In the genomic region with DNA sequence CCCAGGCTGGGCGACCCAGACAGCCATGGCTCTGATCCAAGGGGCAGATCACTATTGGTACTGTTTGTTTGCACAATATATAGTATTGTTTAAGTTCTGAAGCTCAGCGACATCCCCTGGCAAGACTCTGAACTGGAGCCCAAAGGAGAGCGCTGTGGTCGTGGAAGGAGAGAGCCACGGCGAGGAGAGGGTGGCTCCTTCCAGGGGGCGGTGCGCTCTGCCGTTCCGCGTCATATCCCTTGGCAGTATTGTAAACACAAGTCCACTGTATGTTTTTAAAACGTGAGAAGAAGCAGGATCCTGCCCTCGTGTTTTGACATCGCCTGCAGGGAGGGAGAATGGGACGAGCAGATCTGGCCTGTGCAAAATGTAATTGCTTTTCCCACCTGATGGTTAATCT, we compare ENCODE assay signal across 31 cellular contexts.
DNase-seq lines count a peak whose midpoint lies in the region; TF ChIP-seq lines count a peak whose summit lies in the region.
"Had no signal": no experiment of that assay in that cellular context is flagged by ENCODE, and none has a peak within 500 bp of the region (broad histone marks: within the 10 kb centered on the region; RNA-seq: fewer than 3 reads in every experiment).

No MANE protein-coding gene starts in this region.

- DNase-seq in NCI-H2029 (lab: John Stamatoyannopoulos, UW) (peak; percentile 12), NCI-H2029 treated with DMSO at 0.1 percent for 48 hours (lab: John Stamatoyannopoulos, UW) (no peak), fibroblast of pulmonary artery (ENCODE audit: low read depth) (peak; percentile 20), transverse colon (peak; percentile 46), NCI-H1417 treated with DMSO at 0.1 percent for 48 hours (lab: John Stamatoyannopoulos, UW) (no peak), NCI-H1694 treated with DMSO at 0.1 percent for 48 hours (lab: John Stamatoyannopoulos, UW) (no peak), NCI-H1105 (lab: John Stamatoyannopoulos, UW) (no peak)
- DNase-seq: activated CD4-positive, alpha-beta memory T cell treated with anti-CD3 and anti-CD28 coated beads, Interleukin-2, amount 10 ng/mL, durations not matched to agents 7 days and 5 days; activated CD4-positive, CD25-positive, alpha-beta regulatory T cell treated with anti-CD3 and anti-CD28 coated beads, Interleukin-2, amount 50 U/mL, for 72 hours; activated CD8-positive, alpha-beta memory T cell treated with anti-CD3 and anti-CD28 coated beads, Interleukin-2, amount 50 U/mL, for 48 hours; activated naive CD4-positive, alpha-beta T cell treated with anti-CD3 and anti-CD28 coated beads, Interleukin-2, amount 10 ng/mL, durations not matched to agents 7 days and 5 days; AML-193; brain microvascular endothelial cell; CD4-positive, alpha-beta memory T cell; DMS 273 treated with DMSO at 0.1 percent for 48 hours; foreskin melanocyte; GOT3; left ventricle myocardium inferior; naive thymus-derived CD8-positive, alpha-beta T cell; NCI-H1048; NCI-H2081; NCI-H2227 treated with DMSO at 0.1 percent for 48 hours; NCI-H82; occipital lobe; spleen had no signal

- intact Hi-C loops in transverse colon (cut with DNase I; ENCODE audit: low total_unique reads) = loop anchor here (2.0 to 10.0 kb wide), 2 partner anchors 250 to 444 kb away; no protein-coding TSS in a partner anchor

- H3K4me3 ChIP-seq in fibroblast of pulmonary artery (replicated peaks; ENCODE audit: low read depth, low read length) (no peak overlapping the region), muscle layer of colon (ENCODE audit: low read depth in 1 of 2, low read length in 2 of 2) (peak overlapping the region in 1 of 2 donors; percentile 48), transverse colon (no peak overlapping the region)
- H3K4me3 ChIP-seq: hepatocyte, left ventricle myocardium inferior, SK-N-MC, spleen had no signal

- WGBS in transverse colon (ENCODE audit: low coverage in 1 of 2), 2 donors = 73 to 76% methylated on average over 8 to 15 of the region's 15 CpGs

- no peak for TF ChIP-seq POLR2A in transverse colon (IDR thresholded peaks at IDR 0.05)

- TF ChIP-seq CTCF in fibroblast of pulmonary artery (IDR thresholded peaks at IDR 0.05; ENCODE audit: low read length, missing control alignments) = no peak
- peak in 3 of 5 experiments; percentile 12 to 23 (median 15) for TF ChIP-seq CTCF in transverse colon (IDR thresholded peaks at IDR 0.05)

- H3K4me1 ChIP-seq in muscle layer of colon (ENCODE audit: insufficient read depth, low read length) = peaks cover 32% of the 10 kb centered on the region
- H3K4me1 ChIP-seq in transverse colon = peaks cover 0 to 6% (median 0%) of the 10 kb centered on the region in 4 donors
- H3K4me1 ChIP-seq: left ventricle myocardium inferior, spleen had no signal

- peak overlapping the region; percentile 35 for H3K9ac ChIP-seq in muscle layer of colon (ENCODE audit: low read length)

- peaks cover 8% of the 10 kb centered on the region for H3K9me3 ChIP-seq in muscle layer of colon (ENCODE audit: low read length)
- H3K9me3 ChIP-seq in transverse colon = no peaks in the 10 kb centered on the region

- no peaks in the 10 kb centered on the region for H3K36me3 ChIP-seq in muscle layer of colon (ENCODE audit: insufficient read depth, low read length)
- H3K36me3 ChIP-seq in transverse colon = no peaks in the 10 kb centered on the region
- H3K36me3 ChIP-seq: brain microvascular endothelial cell had no signal

- TF ChIP-seq EP300 in transverse colon (IDR thresholded peaks at IDR 0.05; ENCODE audit: low read depth) = peak; percentile 77

- H3K27me3 ChIP-seq in muscle layer of colon (ENCODE audit: control insufficient read depth in 1 of 2, insufficient read depth in 2 of 2, low read length in 2 of 2) = no peaks in the 10 kb centered on the region
- H3K27me3 ChIP-seq in transverse colon = no peaks in the 10 kb centered on the region
- H3K27me3 ChIP-seq: brain microvascular endothelial cell, hepatocyte, spleen had no signal

- peak overlapping the region; percentile 82 for H3K27ac ChIP-seq in muscle layer of colon (ENCODE audit: low read depth, low read length)
- peak overlapping the region; percentile 61 to 86 (median 70) for H3K27ac ChIP-seq in transverse colon
- H3K27ac ChIP-seq: 22Rv1, brain microvascular endothelial cell, epithelial cell of prostate, hepatocyte, left ventricle myocardium inferior, RWPE1, SK-N-MC, spleen had no signal

- in situ Hi-C loops in transverse colon (cut with MboI; ENCODE audit: low pct_ligation_motif_present in 1 of 4, low pct_unique_long_range_greater_than_20kb in 1 of 4, low sequenced_read_pairs in 3 of 4) = no loop called here

Comparison
In these comparisons a context has a peak if more than half of its experiments do, and no peak if none do; other contexts are left out.
1. DNase-seq: peak in NCI-H2029 (single experiment), fibroblast of pulmonary artery (single experiment) and transverse colon (single experiment); none in NCI-H2029 treated with DMSO at 0.1 percent for 48 hours (single experiment), NCI-H1417 treated with DMSO at 0.1 percent for 48 hours (single experiment), NCI-H1694 treated with DMSO at 0.1 percent for 48 hours (single experiment) and NCI-H1105 (single experiment).